27 cellular contexts compared by ENCODE assay signal in genomic region chr13:42061943-42062342, GRCh38. TPM values are rescaled to one million over a fixed set of nuclear protein-coding genes. Genes with fewer than 3 reads are reported as not detected.
DNase-seq lines count a peak whose midpoint lies in the region; TF ChIP-seq lines count a peak whose summit lies in the region.
"Had no signal": no experiment of that assay in that cellular context is flagged by ENCODE, and none has a peak within 500 bp of the region (broad histone marks: within the 10 kb centered on the region; RNA-seq: fewer than 3 reads in every experiment).

No MANE protein-coding gene starts in this region.

- H3K36me3 ChIP-seq in HEK293 (ENCODE audit: control insufficient read depth in 2 of 2, insufficient read depth in 1 of 2, low read length in 2 of 2) (peaks cover 0 to 4% of the 10 kb centered on the region in 2 experiments; a peak in 2 of 3 replicates), esophagus squamous epithelium (peaks cover 0 to 24% (median 0%) of the 10 kb centered on the region in 3 donors)
- H3K36me3 ChIP-seq: BE2C had no signal

- no peak overlapping the region for H3K4me3 ChIP-seq in HEK293 (ENCODE audit: low read depth, low read length)
- H3K4me3 ChIP-seq in esophagus squamous epithelium = no peak overlapping the region
- H3K4me3 ChIP-seq: A549; BLaER1; BLaER1 treated with 17β-estradiol and CSF1 and Interleukin-3, amounts not matched to agents 10 nM and 100 nM had no signal

- intact Hi-C loops in esophagus squamous epithelium (cut with DNase I) = no loop called here

- H3K4me1 ChIP-seq in HEK293 (ENCODE audit: control insufficient read depth, insufficient read depth, low read length) (peaks cover 10% of the 10 kb centered on the region), esophagus squamous epithelium (no peaks in the 10 kb centered on the region)
- H3K4me1 ChIP-seq: A549; BLaER1; BLaER1 treated with 17β-estradiol and CSF1 and Interleukin-3, amounts not matched to agents 10 nM and 100 nM; Caco-2 had no signal

- no peaks in the 10 kb centered on the region for H3K27me3 ChIP-seq in esophagus squamous epithelium
- H3K27me3 ChIP-seq: BE2C; BLaER1; BLaER1 treated with 17β-estradiol and CSF1 and Interleukin-3, amounts not matched to agents 10 nM and 100 nM had no signal

- POLR2A ChIA-PET in HEK293 (lab: Yijun Ruan, JAX) = no interaction called here

- no peak for DNase-seq in esophagus squamous epithelium (lab: John Stamatoyannopoulos, UW)
- DNase-seq: 8988T; ACHN; AML-193; BE2C; C1 segment of cervical spinal cord; Caco-2; Calu3; CD4-positive, alpha-beta memory T cell; CD4-positive, alpha-beta T cell; CD4-positive, CD25-positive, alpha-beta regulatory T cell; CD8-positive, alpha-beta memory T cell; CD8-positive, alpha-beta T cell; COR-L47; DMS 273 treated with DMSO at 0.1 percent for 48 hours; DMS153; DMS53; DMS79; DMS79 treated with DMSO at 0.1 percent for 48 hours; DND-41; EL had no signal

- H3K9me3 ChIP-seq in HEK293 (ENCODE audit: control insufficient read depth, insufficient read depth, low read depth, low read length) (no peaks in the 10 kb centered on the region), esophagus squamous epithelium (no peaks in the 10 kb centered on the region)
- H3K9me3 ChIP-seq: A549, BE2C, Caco-2 had no signal

- no peak overlapping the region for H3K27ac ChIP-seq in HEK293 (ENCODE audit: extremely low read depth, low read depth, low read length)
- no peak overlapping the region for H3K27ac ChIP-seq in esophagus squamous epithelium
- H3K27ac ChIP-seq: 22Rv1; A549; BLaER1; BLaER1 treated with 17β-estradiol and CSF1 and Interleukin-3, amounts not matched to agents 10 nM and 100 nM; C4-2B had no signal

- TF ChIP-seq POLR2A in esophagus squamous epithelium (IDR thresholded peaks at IDR 0.05) = no peak

- TF ChIP-seq CTCF in HEK293 (tag by site-specific recombination; IDR thresholded peaks at IDR 0.05) (no peak), esophagus squamous epithelium (IDR thresholded peaks at IDR 0.05) (no peak)

- CTCF ChIA-PET in HEK293 (lab: Yijun Ruan, JAX) = interaction anchor here (0.7 to 0.8 kb wide), 3 partner anchors 58 to 957 kb away, joined by 4 to 5 read pairs (median 5); no protein-coding TSS in a partner anchor

TF ChIP-seq in HEK293, 187 proteins besides CTCF, POLR2A, EP300 and RAD21:
- 0 out of 2 replicates have a peak, but pooled peaks have one; percentile 15 for TF ChIP-seq ZFHX2 (tag by site-specific recombination; conservative IDR thresholded peaks at IDR 0.05)
- no peak for TF ChIP-seq ZNF555 (tag by site-specific recombination; conservative IDR thresholded peaks at IDR 0.05)
- no peak for TF ChIP-seq SCRT2 (tag by site-specific recombination; IDR thresholded peaks at IDR 0.05)
- no peak for TF ChIP-seq ZBTB48 (tag by site-specific recombination; IDR thresholded peaks at IDR 0.05)
TF ChIP-seq in HEK293: peak in this region for 1.

RNA-seq across cellular contexts. Expression of gene DGKH, which starts 13.5 kb away (rescaled TPM):
- 10 to 100 TPM in 2 of 4 donors, 1 to 10 TPM in 2; 5.7 to 24.0 (median 15.0) TPM for total RNA-seq in esophagus squamous epithelium
